Comparison of ENCODE assay signal across 18 cellular contexts in genomic region chr7:30310674-30311362, GRCh38. TPM values are rescaled to one million over a fixed set of nuclear protein-coding genes. Genes with fewer than 3 reads are reported as not detected.
DNase-seq lines count a peak whose midpoint lies in the region; ATAC-seq, FAIRE-seq and TF ChIP-seq lines count a peak whose summit lies in the region.
"Had no signal": no experiment of that assay in that cellular context is flagged by ENCODE, and none has a peak within 500 bp of the region (broad histone marks: within the 10 kb centered on the region; RNA-seq: fewer than 3 reads in every experiment).

No MANE protein-coding gene starts in this region.

- TF ChIP-seq POLR2A in K562 (conservative IDR thresholded peaks at IDR 0.05) = no peak

- TF ChIP-seq RAD21 in K562 (CRISPR knock-in tag; conservative IDR thresholded peaks at IDR 0.05 in 1 of 2, IDR thresholded peaks at IDR 0.05 in 1 of 2) = no peak

- H3K27ac ChIP-seq in Karpas-422 (ENCODE audit: low read length) (peak overlapping the region; percentile 57; the same call in 1 of the 2 replicates), K562 (ENCODE audit: extremely low read depth, low read depth, low read length) (no peak overlapping the region)
- H3K27ac ChIP-seq: C4-2B had no signal

- CTCF ChIA-PET in K562 (lab: Yijun Ruan, JAX; ENCODE audit: low intra/inter-chr PET ratio) = no interaction called here
- CTCF ChIA-PET in activated CD4-positive, alpha-beta memory T cell treated with anti-CD3 and anti-CD28 coated beads, Interleukin-2, amount 10 ng/mL, durations not matched to agents 7 days and 5 days (lab: Charles Lee) = interaction anchor here (1.0 to 1.3 kb wide), 2 partner anchors 12 to 37 kb away, joined by 3 to 4 read pairs; no protein-coding TSS in a partner anchor
- CTCF ChIA-PET in T-cell (lab: Charles Lee) = no interaction called here

- H3K4me1 Mint-ChIP-seq in stimulated activated memory B cell treated with anti-CD40 and anti-IgM and Interleukin-4, amounts not matched to agents 10 μg/mL and 1 μg/mL and 100 μg/mL, for 72 hours = peaks cover 56% of the 10 kb centered on the region
- peaks cover 24% of the 10 kb centered on the region for H3K4me1 Mint-ChIP-seq in activated CD4-positive, alpha-beta memory T cell treated with anti-CD3 and anti-CD28 coated beads, Interleukin-2, amount 10 ng/mL, durations not matched to agents 7 days and 5 days
- H3K4me1 Mint-ChIP-seq in T-cell = peaks cover 55 to 76% (median 76%) of the 10 kb centered on the region in 3 donors

- no peak for DNase-seq in Karpas-422
- no peak for DNase-seq in K562 (ENCODE audit: extremely low read depth in 1 of 4, low spot score in 3 of 4)
- no peak for DNase-seq in activated CD4-positive, alpha-beta memory T cell treated with anti-CD3 and anti-CD28 coated beads, Interleukin-2, amount 10 ng/mL, durations not matched to agents 7 days and 5 days
- DNase-seq in T-cell = no peak
- DNase-seq in activated CD4-positive, CD25-positive, alpha-beta regulatory T cell treated with anti-CD3 and anti-CD28 coated beads, Interleukin-2, amount 50 U/mL, for 72 hours = no peak
- DNase-seq: DMS79 treated with DMSO at 0.1 percent for 48 hours, HFFc6, MG63, NCI-H1092 treated with DMSO at 0.1 percent for 48 hours, NCI-H146, NCI-H2081, NCI-H748 treated with DMSO at 0.1 percent for 48 hours, OCI-M1, SHP77 treated with DMSO at 0.1 percent for 48 hours had no signal

- H3K79me2 ChIP-seq in Karpas-422 (ENCODE audit: low read length) (peaks cover 100% of the 10 kb centered on the region), K562 (ENCODE audit: control insufficient read depth, insufficient read depth, low read length) (peaks cover 86% of the 10 kb centered on the region)

- POLR2A ChIA-PET in K562 (lab: Yijun Ruan, JAX) (interaction anchor here (0.7 to 1.4 kb wide), 2 partner anchors 10 kb away, joined by 3 read pairs; no protein-coding TSS in a partner anchor), T-cell (lab: Charles Lee) (interaction anchor here in 1 of 2 donors (0.5 kb wide), 1 partner anchor 270 kb away, joined by 5 read pairs; no protein-coding TSS in a partner anchor)
- POLR2A ChIA-PET in activated CD4-positive, alpha-beta memory T cell treated with anti-CD3 and anti-CD28 coated beads, Interleukin-2, amount 10 ng/mL, durations not matched to agents 7 days and 5 days (lab: Charles Lee) = no interaction called here

- peak overlapping the region; percentile 36 for H3K27ac Mint-ChIP-seq in stimulated activated memory B cell treated with anti-CD40 and anti-IgM and Interleukin-4, amounts not matched to agents 10 μg/mL and 1 μg/mL and 100 μg/mL, for 72 hours
- H3K27ac Mint-ChIP-seq in activated CD4-positive, alpha-beta memory T cell treated with anti-CD3 and anti-CD28 coated beads, Interleukin-2, amount 10 ng/mL, durations not matched to agents 7 days and 5 days = no peak overlapping the region
- H3K27ac Mint-ChIP-seq in T-cell = peak overlapping the region in 1 of 2 donors; percentile 48
- H3K27ac Mint-ChIP-seq: HFFc6 had no signal

- intact Hi-C loops in K562 (cut with micrococcal nuclease) = no loop called here

- H3K4me1 ChIP-seq in Karpas-422 (ENCODE audit: low read length) (peaks cover 92% of the 10 kb centered on the region), K562 (replicated peaks in 1 of 2; ENCODE audit: control insufficient read depth in 2 of 2, insufficient read depth in 2 of 2, low read length in 2 of 2) (peaks cover 0 to 9% of the 10 kb centered on the region in 2 experiments; a peak in 3 of 5 replicates)

- no peaks in the 10 kb centered on the region for H3K36me3 Mint-ChIP-seq in stimulated activated memory B cell treated with anti-CD40 and anti-IgM and Interleukin-4, amounts not matched to agents 10 μg/mL and 1 μg/mL and 100 μg/mL, for 72 hours
- H3K36me3 Mint-ChIP-seq in activated CD4-positive, alpha-beta memory T cell treated with anti-CD3 and anti-CD28 coated beads, Interleukin-2, amount 10 ng/mL, durations not matched to agents 7 days and 5 days (ENCODE audit: low read depth) = peaks cover 3% of the 10 kb centered on the region
- H3K36me3 Mint-ChIP-seq in T-cell = no peaks in the 10 kb centered on the region

- H2AFZ ChIP-seq in Karpas-422 (ENCODE audit: low read length) (no peak overlapping the region), K562 (ENCODE audit: low read depth, low read length) (no peak overlapping the region)

- H3K27me3 Mint-ChIP-seq in stimulated activated memory B cell treated with anti-CD40 and anti-IgM and Interleukin-4, amounts not matched to agents 10 μg/mL and 1 μg/mL and 100 μg/mL, for 72 hours = no peaks in the 10 kb centered on the region
- H3K27me3 Mint-ChIP-seq in activated CD4-positive, alpha-beta memory T cell treated with anti-CD3 and anti-CD28 coated beads, Interleukin-2, amount 10 ng/mL, durations not matched to agents 7 days and 5 days = no peaks in the 10 kb centered on the region
- no peaks in the 10 kb centered on the region for H3K27me3 Mint-ChIP-seq in T-cell

- TF ChIP-seq EP300 in K562 (IDR thresholded peaks at IDR 0.05; ENCODE audit: low read length) = no peak

- no peaks in the 10 kb centered on the region for H3K27me3 ChIP-seq in Karpas-422 (ENCODE audit: low read length)
- H3K27me3 ChIP-seq in K562 (ENCODE audit: control insufficient read depth in 2 of 2, insufficient read depth in 2 of 2, low read length in 2 of 2) = no peaks in the 10 kb centered on the region
- H3K27me3 ChIP-seq: MG63 had no signal

- no peaks in the 10 kb centered on the region for H3K9me3 ChIP-seq in Karpas-422 (ENCODE audit: low read length)
- H3K9me3 ChIP-seq in K562 (replicated peaks; ENCODE audit: control insufficient read depth, insufficient read depth, low read depth, low read length) = no peaks in the 10 kb centered on the region
- H3K9me3 ChIP-seq: MG63 had no signal

- H3K9me3 Mint-ChIP-seq in stimulated activated memory B cell treated with anti-CD40 and anti-IgM and Interleukin-4, amounts not matched to agents 10 μg/mL and 1 μg/mL and 100 μg/mL, for 72 hours = peaks cover 2% of the 10 kb centered on the region
- H3K9me3 Mint-ChIP-seq in activated CD4-positive, alpha-beta memory T cell treated with anti-CD3 and anti-CD28 coated beads, Interleukin-2, amount 10 ng/mL, durations not matched to agents 7 days and 5 days = no peaks in the 10 kb centered on the region
- no peaks in the 10 kb centered on the region for H3K9me3 Mint-ChIP-seq in T-cell
- H3K9me3 Mint-ChIP-seq: HFFc6 had no signal

- no peak for TF ChIP-seq CTCF in K562 (IDR thresholded peaks at IDR 0.05 in 2 of 3, conservative IDR thresholded peaks at IDR 0.05 in 1 of 3; ENCODE audit: insufficient read depth in 2 of 3, low read depth in 1 of 3, low read length in 3 of 3)

- H3K36me3 ChIP-seq in Karpas-422 (ENCODE audit: insufficient read depth, low read length) (no peaks in the 10 kb centered on the region), K562 (ENCODE audit: control insufficient read depth, insufficient read depth, low read length) (no peaks in the 10 kb centered on the region)
- H3K36me3 ChIP-seq: MG63 had no signal

- H4K20me1 ChIP-seq in Karpas-422 (ENCODE audit: insufficient read depth, low read depth, low read length) = peaks cover 17% of the 10 kb centered on the region; the same call in 1 of the 2 replicates
- no peaks in the 10 kb centered on the region for H4K20me1 ChIP-seq in K562 (replicated peaks; ENCODE audit: control insufficient read depth, insufficient read depth, low read length)

- FAIRE-seq in K562 (lab: Jason Lieb, UNC) = no peak

- H3K4me3 Mint-ChIP-seq in stimulated activated memory B cell treated with anti-CD40 and anti-IgM and Interleukin-4, amounts not matched to agents 10 μg/mL and 1 μg/mL and 100 μg/mL, for 72 hours = no peak overlapping the region
- H3K4me3 Mint-ChIP-seq in activated CD4-positive, alpha-beta memory T cell treated with anti-CD3 and anti-CD28 coated beads, Interleukin-2, amount 10 ng/mL, durations not matched to agents 7 days and 5 days = no peak overlapping the region
- no peak overlapping the region for H3K4me3 Mint-ChIP-seq in T-cell
- H3K4me3 Mint-ChIP-seq: HFFc6 had no signal

- ATAC-seq in K562 (peak; percentile 46), esophagus mucosa (peak; percentile 65), T-cell (replicated peaks in 1 of 4) (no peak)
- no peak for ATAC-seq in stimulated activated memory B cell treated with anti-CD40 and anti-IgM and Interleukin-4, amounts not matched to agents 10 μg/mL and 1 μg/mL and 100 μg/mL, for 72 hours
- ATAC-seq: SK-N-SH treated with all-trans-retinoic acid at 6 μM for 48 hours had no signal

- 76% methylated on average over 9 of the region's 9 CpGs for WGBS in K562 (ENCODE audit: insufficient coverage, low coverage, missing lambda C conversion rate)

- no peaks in the 10 kb centered on the region for H3K9me1 ChIP-seq in K562 (ENCODE audit: control insufficient read depth, insufficient read depth, low read length)

- H3K4me2 ChIP-seq in Karpas-422 (ENCODE audit: low read depth, low read length, poor library complexity, severe bottlenecking) = peak overlapping the region; percentile 53
- H3K4me2 ChIP-seq in K562 (ENCODE audit: insufficient read depth, low read length) = no peak overlapping the region

- H3K9ac ChIP-seq in Karpas-422 (ENCODE audit: low read length) (no peak overlapping the region), K562 (ENCODE audit: insufficient read depth in 1 of 2, low read depth in 2 of 2, low read length in 2 of 2) (no peak overlapping the region)

- no TSS peak for BruUV-seq in K562 (replicated peaks; lab: Mats Ljungman, UMichigan)

- H3K4me3 ChIP-seq in Karpas-422 (ENCODE audit: low read length) (no peak overlapping the region), K562 (no peak overlapping the region)
- H3K4me3 ChIP-seq: MG63 had no signal

- no peaks in the 10 kb centered on the region for H3K9me2 ChIP-seq in Karpas-422 (replicated peaks; ENCODE audit: insufficient read depth, low read length)

- in situ Hi-C loops in K562 (cut with MboI) = no loop called here

RNA-seq across cellular contexts. Expression of gene ZNRF2, which starts 26.4 kb away (rescaled TPM):
- total RNA-seq in Karpas-422 (2014; rRNA removed; shearing (Covaris generic); ENCODE audit: low replicate concordance) = 43.0 and 45.3 TPM in 2 replicates
- total RNA-seq in K562 (2011; cell fraction: chromatin; rRNA removed; ENCODE audit: low replicate concordance) = 5.4 and 16.5 TPM in 2 replicates
- total RNA-seq in K562 (2011; cell fraction: nucleolus; rRNA removed) = 4.0 and 7.5 TPM in 2 replicates
- 5.4 and 9.7 TPM in 2 replicates for total RNA-seq in K562 (2011; cell fraction: nucleoplasm; rRNA removed)
- total RNA-seq in K562 (2014; rRNA removed) (13.9 and 18.1 TPM in 2 replicates), K562 (2014; rRNA removed; fragmentation: Illumina TruSeq; extraction: Trizol) (6.8 and 8.1 TPM in 2 replicates), K562 (2015; rRNA removed; fragmentation: Illumina TruSeq; extraction: Trizol) (5.2 and 5.9 TPM in 2 replicates), K562 (2021) (8.3 and 9.4 TPM in 2 replicates), esophagus mucosa (14.5 TPM), T-cell (10 to 100 TPM; 22.4 to 38.4 (median 30.8) TPM)
- polyA plus RNA-seq in K562 (2011; rRNA removed) (4.1 and 5.5 TPM in 2 replicates), K562 (2014; fragmentation: Illumina TruSeq; extraction: Trizol) (4.7 and 5.5 TPM in 2 replicates), K562 (2014; fragmentation: Nextera tagmentation; extraction: Ambion mirVana) (1 to 10 TPM; 1.1 to 1.2 TPM), K562 (2014; rRNA removed) (4.7 and 4.9 TPM in 2 replicates)
- polyA plus RNA-seq in K562 (2011; cell fraction: cytosol; rRNA removed) = 1.7 and 3.0 TPM in 2 replicates
- polyA plus RNA-seq in K562 (2011; cell fraction: nucleus; rRNA removed) = 3.2 and 4.0 TPM in 2 replicates
- 3.6 and 5.3 TPM in 2 replicates for polyA plus RNA-seq in K562 (2012)
- polyA minus RNA-seq in K562 (2011; rRNA and poly(A)+ RNA removed) = 6.5 and 9.6 TPM in 2 replicates
- 4.6 and 5.2 TPM in 2 replicates for polyA minus RNA-seq in K562 (2011; cell fraction: cytosol; rRNA and poly(A)+ RNA removed)
- polyA minus RNA-seq in K562 (2011; cell fraction: nucleus; rRNA and poly(A)+ RNA removed) = 17.7 and 20.2 TPM in 2 replicates
- total RNA-seq in activated CD4-positive, alpha-beta memory T cell treated with anti-CD3 and anti-CD28 coated beads, Interleukin-2, amount 10 ng/mL, durations not matched to agents 7 days and 5 days = 10 to 100 TPM; 17.9 to 18.5 TPM

Comparison
In these comparisons a context has a peak if more than half of its experiments do, and no peak if none do; other contexts are left out.
1. ATAC-seq: peak in K562 (single experiment) and esophagus mucosa (single experiment); none in stimulated activated memory B cell treated with anti-CD40 and anti-IgM and Interleukin-4, amounts not matched to agents 10 μg/mL and 1 μg/mL and 100 μg/mL, for 72 hours (single experiment) and T-cell (0 of 4).